ENCODE assay signal across 8 cellular contexts in the genomic region with DNA sequence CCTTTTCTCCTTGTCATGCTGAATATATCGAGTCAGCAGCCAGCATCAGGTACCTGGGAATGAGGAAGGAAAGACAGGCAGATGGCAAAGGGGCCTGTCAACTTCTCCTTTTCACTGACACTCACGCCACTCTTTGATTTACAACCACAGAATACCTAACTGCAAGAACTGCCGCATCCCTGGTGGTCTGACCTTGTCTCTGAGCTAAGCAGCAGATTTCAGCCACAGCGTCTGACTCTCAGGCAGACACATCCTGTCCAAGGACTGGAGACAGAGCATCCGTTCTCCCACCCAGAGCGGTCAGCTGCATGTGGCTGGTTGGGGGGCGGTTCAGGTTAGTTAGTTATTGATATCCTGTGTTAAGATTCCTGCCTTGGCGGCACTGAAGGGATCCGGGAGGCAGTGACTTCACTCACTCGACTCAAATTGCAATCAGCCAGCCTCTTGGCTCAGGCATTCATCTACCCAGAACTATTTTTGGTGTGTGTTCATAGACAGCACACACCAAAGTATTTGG. TPM values are rescaled to one million over a fixed set of nuclear protein-coding genes. Genes with fewer than 3 reads are reported as not detected.
DNase-seq lines count a peak whose midpoint lies in the region; ATAC-seq and TF ChIP-seq lines count a peak whose summit lies in the region.

No MANE protein-coding gene starts in this region.

- no peaks in the 10 kb centered on the region for H3K9me3 ChIP-seq in SJSA1 (replicated peaks)
- H3K9me3 ChIP-seq in neural cell (ENCODE audit: low read length): no peaks in the 10 kb centered on the region
- no peaks in the 10 kb centered on the region for H3K9me3 ChIP-seq in ascending aorta

- H3K27ac ChIP-seq in SJSA1 (peak overlapping the region; percentile 49), neural cell (ENCODE audit: low read length) (no peak overlapping the region), ascending aorta (no peak overlapping the region)

- no peaks in the 10 kb centered on the region for H3F3A ChIP-seq in neural cell (ENCODE audit: insufficient read depth, low read length, poor library complexity, severe bottlenecking)

- peak; percentile 54 for TF ChIP-seq EP300 in neural cell (conservative IDR thresholded peaks at IDR 0.05; ENCODE audit: poor library complexity, severe bottlenecking)

- H3K9ac ChIP-seq in neural cell (ENCODE audit: low read length): no peak overlapping the region

- no peak overlapping the region for H3K4me3 ChIP-seq in SJSA1
- no peak overlapping the region for H3K4me3 ChIP-seq in neural cell (ENCODE audit: low read length)
- no peak overlapping the region for H3K4me3 ChIP-seq in ascending aorta

- no peak for TF ChIP-seq RAD21 in neural cell (conservative IDR thresholded peaks at IDR 0.05)

- H3K9me2 ChIP-seq in neural cell (ENCODE audit: insufficient read depth, low read length): no peaks in the 10 kb centered on the region

- DNase-seq in SJSA1 (ENCODE audit: low read depth in 1 of 2, low spot score in 2 of 2): peak; percentile 83 to 88
- no peak for DNase-seq in NCI-H2029 treated with DMSO at 0.1 percent for 48 hours (lab: John Stamatoyannopoulos, UW)
- DNase-seq in cortex of kidney (lab: John Stamatoyannopoulos, UW): no peak
- no peak for DNase-seq in ascending aorta (ENCODE audit: low spot score in 2 of 2)
- no peak for DNase-seq in NCI-H510A (lab: John Stamatoyannopoulos, UW)

- ATAC-seq in GM19025 (IDR thresholded peaks at IDR 0.05; ENCODE audit: low read depth, unreplicated experiment) (peak; percentile 95), HG03039 (IDR thresholded peaks at IDR 0.05; ENCODE audit: unreplicated experiment) (peak; percentile 75)

- H3K4me1 ChIP-seq in SJSA1 (replicated peaks): peaks cover 32% of the 10 kb centered on the region
- peaks cover 0 to 5% of the 10 kb centered on the region in 2 donors for H3K4me1 ChIP-seq in ascending aorta

- no peaks in the 10 kb centered on the region for H3K79me2 ChIP-seq in neural cell (replicated peaks; ENCODE audit: insufficient read depth, low read length)

- intact Hi-C loops in ascending aorta (cut with DNase I): no loop called here

- no peaks in the 10 kb centered on the region for H4K20me1 ChIP-seq in neural cell (ENCODE audit: insufficient read depth)

- no peak overlapping the region for H3K4me2 ChIP-seq in neural cell (ENCODE audit: low read length)

- H2AFZ ChIP-seq in neural cell (ENCODE audit: low read depth, low read length): no peak overlapping the region

- TF ChIP-seq CTCF in neural cell (IDR thresholded peaks at IDR 0.05; ENCODE audit: poor library complexity, severe bottlenecking): no peak
- TF ChIP-seq CTCF in ascending aorta (IDR thresholded peaks at IDR 0.05): no peak

- H3K36me3 ChIP-seq in SJSA1: no peaks in the 10 kb centered on the region
- no peaks in the 10 kb centered on the region for H3K36me3 ChIP-seq in neural cell (ENCODE audit: insufficient read depth, low read length)
- H3K36me3 ChIP-seq in ascending aorta: no peaks in the 10 kb centered on the region

- H3K27me3 ChIP-seq in SJSA1 (replicated peaks): no peaks in the 10 kb centered on the region
- no peaks in the 10 kb centered on the region for H3K27me3 ChIP-seq in neural cell (ENCODE audit: insufficient read depth, low read depth, low read length)
- no peaks in the 10 kb centered on the region for H3K27me3 ChIP-seq in ascending aorta

TF ChIP-seq in neural cell, 6 proteins besides CTCF, POLR2A, EP300 and RAD21:
- TF ChIP-seq MXI1 (conservative IDR thresholded peaks at IDR 0.05; ENCODE audit: poor library complexity, severe bottlenecking): no peak
- no peak for TF ChIP-seq SMC3 (conservative IDR thresholded peaks at IDR 0.05; ENCODE audit: poor library complexity)
- TF ChIP-seq EZH2 (IDR thresholded peaks at IDR 0.05; ENCODE audit: borderline replicate concordance, insufficient read depth, low read length, poor library complexity, severe bottlenecking): no peak
- TF ChIP-seq TAF1 (IDR thresholded peaks at IDR 0.05; ENCODE audit: low read depth): no peak
- TF ChIP-seq, protein P1, sequence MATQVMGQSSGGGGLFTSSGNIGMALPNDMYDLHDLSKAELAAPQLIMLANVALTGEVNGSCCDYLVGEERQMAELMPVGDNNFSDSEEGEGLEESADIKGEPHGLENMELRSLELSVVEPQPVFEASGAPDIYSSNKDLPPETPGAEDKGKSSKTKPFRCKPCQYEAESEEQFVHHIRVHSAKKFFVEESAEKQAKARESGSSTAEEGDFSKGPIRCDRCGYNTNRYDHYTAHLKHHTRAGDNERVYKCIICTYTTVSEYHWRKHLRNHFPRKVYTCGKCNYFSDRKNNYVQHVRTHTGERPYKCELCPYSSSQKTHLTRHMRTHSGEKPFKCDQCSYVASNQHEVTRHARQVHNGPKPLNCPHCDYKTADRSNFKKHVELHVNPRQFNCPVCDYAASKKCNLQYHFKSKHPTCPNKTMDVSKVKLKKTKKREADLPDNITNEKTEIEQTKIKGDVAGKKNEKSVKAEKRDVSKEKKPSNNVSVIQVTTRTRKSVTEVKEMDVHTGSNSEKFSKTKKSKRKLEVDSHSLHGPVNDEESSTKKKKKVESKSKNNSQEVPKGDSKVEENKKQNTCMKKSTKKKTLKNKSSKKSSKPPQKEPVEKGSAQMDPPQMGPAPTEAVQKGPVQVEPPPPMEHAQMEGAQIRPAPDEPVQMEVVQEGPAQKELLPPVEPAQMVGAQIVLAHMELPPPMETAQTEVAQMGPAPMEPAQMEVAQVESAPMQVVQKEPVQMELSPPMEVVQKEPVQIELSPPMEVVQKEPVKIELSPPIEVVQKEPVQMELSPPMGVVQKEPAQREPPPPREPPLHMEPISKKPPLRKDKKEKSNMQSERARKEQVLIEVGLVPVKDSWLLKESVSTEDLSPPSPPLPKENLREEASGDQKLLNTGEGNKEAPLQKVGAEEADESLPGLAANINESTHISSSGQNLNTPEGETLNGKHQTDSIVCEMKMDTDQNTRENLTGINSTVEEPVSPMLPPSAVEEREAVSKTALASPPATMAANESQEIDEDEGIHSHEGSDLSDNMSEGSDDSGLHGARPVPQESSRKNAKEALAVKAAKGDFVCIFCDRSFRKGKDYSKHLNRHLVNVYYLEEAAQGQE (IDR thresholded peaks at IDR 0.05; ENCODE audit: borderline replicate concordance): no peak
- no peak for TF ChIP-seq POLR2AphosphoS5 (IDR thresholded peaks at IDR 0.05)

RNA-seq across cellular contexts. Expression of a gene that starts 11.2 kb away (rescaled TPM):
- total RNA-seq in SJSA1 (2014; rRNA removed; shearing (Covaris generic)): 0.37 TPM in 1 of 2 replicates, not detected in the other
- polyA plus RNA-seq in neural cell: 1.8 and 3.9 TPM in 2 replicates
- 3.9 and 4.7 TPM in 2 replicates for polyA minus RNA-seq in neural cell
- not detected for total RNA-seq in ascending aorta

Comparison
In these comparisons a context has a peak if more than half of its experiments do, and no peak if none do; other contexts are left out.
1. DNase-seq: peak in SJSA1 (2 of 2); none in NCI-H2029 treated with DMSO at 0.1 percent for 48 hours (single experiment), cortex of kidney (single experiment), ascending aorta (0 of 2) and NCI-H510A (single experiment).